10 cellular contexts compared by ENCODE assay signal in genomic region chr2:240564571-240565266, GRCh38. TPM values are rescaled to one million over a fixed set of nuclear protein-coding genes. Genes with fewer than 3 reads are reported as not detected.
A peak's percentile ranks its signal among the peaks of the same experiment; 100 is the strongest.
DNase-seq lines count a peak whose midpoint lies in the region; ATAC-seq, FAIRE-seq and TF ChIP-seq lines count a peak whose summit lies in the region.
"Had no signal": no experiment of that assay in that cellular context is flagged by ENCODE, and none has a peak within 500 bp of the region (broad histone marks: within the 10 kb centered on the region; RNA-seq: fewer than 3 reads in every experiment).

No MANE protein-coding gene starts in this region.

- H3K79me2 ChIP-seq in PC-3 (ENCODE audit: low read length): peaks cover 22% of the 10 kb centered on the region

- peaks cover 51 to 73% of the 10 kb centered on the region in 2 donors for H3K4me1 Mint-ChIP-seq in natural killer cell treated with Interleukin-12 subunit alpha and Interleukin-12 subunit beta and Interleukin-15 and Interleukin-18, amount 100 ng/mL, for 72 hours (ENCODE audit: low read depth in 2 of 2)

- POLR2A ChIA-PET in PC-3 (lab: Charles Lee; ENCODE audit: unreplicated experiment): interaction anchor here (1.1 to 1.9 kb wide), 2 partner anchors 15 to 29 kb away, joined by 3 to 8 read pairs; no protein-coding TSS in a partner anchor

- peaks cover 58% of the 10 kb centered on the region for H3K4me1 ChIP-seq in PC-3 (ENCODE audit: insufficient read depth, low read length)

- H3K36me3 ChIP-seq in PC-3 (ENCODE audit: low read depth, low read length) (no peaks in the 10 kb centered on the region; the same call in 1 of the 2 replicates), brain microvascular endothelial cell (replicated peaks) (no peaks in the 10 kb centered on the region)

- peaks cover 4% of the 10 kb centered on the region for H3F3A ChIP-seq in PC-3 (ENCODE audit: low read length, unreplicated experiment)

- no peaks in the 10 kb centered on the region for H4K20me1 ChIP-seq in PC-3 (ENCODE audit: low read length)

- no peaks in the 10 kb centered on the region for H3K9me3 Mint-ChIP-seq in natural killer cell treated with Interleukin-12 subunit alpha and Interleukin-12 subunit beta and Interleukin-15 and Interleukin-18, amount 100 ng/mL, for 72 hours

- H3K27ac ChIP-seq in PC-3 (ENCODE audit: low read length) (peak overlapping the region; percentile 92), brain microvascular endothelial cell (no peak overlapping the region)

- DNase-seq in PC-3 (peak; percentile 31), brain microvascular endothelial cell (no peak), NCI-H345 (lab: John Stamatoyannopoulos, UW) (no peak), dedifferentiated amniotic fluid mesenchymal stem cell (ENCODE audit: extremely low spot score) (no peak), SIG-M5 (lab: John Stamatoyannopoulos, UW) (no peak), D721Med (ENCODE audit: insufficient read length, low spot score) (no peak)
- peak; percentile 57 for DNase-seq in natural killer cell treated with Interleukin-12 subunit alpha and Interleukin-12 subunit beta and Interleukin-15 and Interleukin-18, amount 100 ng/mL, for 72 hours (ENCODE audit: low spot score)
- DNase-seq: GOT3 had no signal

- FAIRE-seq in D721Med (lab: Jason Lieb, UNC): no peak
- FAIRE-seq: keratinocyte had no signal

- intact Hi-C loops in PC-3 (cut with micrococcal nuclease): no loop called here

- no peak for ATAC-seq in PC-3
- ATAC-seq in natural killer cell treated with Interleukin-12 subunit alpha and Interleukin-12 subunit beta and Interleukin-15 and Interleukin-18, amount 100 ng/mL, for 72 hours: no peak

- in situ Hi-C loops in brain microvascular endothelial cell (cut with HindIII; ENCODE audit: low pct_ligation_motif_present, low sequenced_read_pairs): no loop called here

- TF ChIP-seq CTCF in PC-3 (conservative IDR thresholded peaks at IDR 0.05; ENCODE audit: low read depth, low read length) (no peak; the same call in 1 of the 2 replicates), brain microvascular endothelial cell (IDR thresholded peaks at IDR 0.05; ENCODE audit: low read depth, low read length, missing control alignments) (peak; percentile 20), D721Med (IDR thresholded peaks at IDR 0.05; ENCODE audit: insufficient read depth, missing control alignments) (no peak)

- no peak overlapping the region for H2AFZ ChIP-seq in PC-3 (ENCODE audit: low read length)

- no peak overlapping the region for H3K9ac ChIP-seq in PC-3 (ENCODE audit: low read length)

- no peaks in the 10 kb centered on the region for H3K9me3 ChIP-seq in PC-3 (ENCODE audit: low read length)

- H3K27me3 ChIP-seq in PC-3 (ENCODE audit: low read length): no peaks in the 10 kb centered on the region
- H3K27me3 ChIP-seq in brain microvascular endothelial cell (replicated peaks): no peaks in the 10 kb centered on the region

- H3K27ac Mint-ChIP-seq in natural killer cell treated with Interleukin-12 subunit alpha and Interleukin-12 subunit beta and Interleukin-15 and Interleukin-18, amount 100 ng/mL, for 72 hours: peak overlapping the region; percentile 99

- peak overlapping the region; percentile 97 for H3K4me3 Mint-ChIP-seq in natural killer cell treated with Interleukin-12 subunit alpha and Interleukin-12 subunit beta and Interleukin-15 and Interleukin-18, amount 100 ng/mL, for 72 hours

- H3K4me2 ChIP-seq in PC-3 (ENCODE audit: low read length): 0 out of 2 replicates have a peak overlapping the region, but pooled peaks have one; percentile 92

- H3K27me3 Mint-ChIP-seq in natural killer cell treated with Interleukin-12 subunit alpha and Interleukin-12 subunit beta and Interleukin-15 and Interleukin-18, amount 100 ng/mL, for 72 hours: no peaks in the 10 kb centered on the region

- no TSS peak for BruUV-seq in PC-3 (replicated peaks; lab: Mats Ljungman, UMichigan)

- CTCF ChIA-PET in PC-3 (lab: Charles Lee): no interaction called here

- no peaks in the 10 kb centered on the region for H3K9me2 ChIP-seq in PC-3 (replicated peaks; ENCODE audit: low read length)

- no peaks in the 10 kb centered on the region for H3K36me3 Mint-ChIP-seq in natural killer cell treated with Interleukin-12 subunit alpha and Interleukin-12 subunit beta and Interleukin-15 and Interleukin-18, amount 100 ng/mL, for 72 hours

- H3K4me3 ChIP-seq in GM08714 (ENCODE audit: low read length): peak overlapping the region; percentile 33; the same call in 1 of the 2 replicates
- H3K4me3 ChIP-seq in PC-3 (ENCODE audit: low read length): no peak overlapping the region
- H3K4me3 ChIP-seq in brain microvascular endothelial cell (ENCODE audit: low read depth, low read length): no peak overlapping the region

RNA-seq across cellular contexts. Expression of gene RNPEPL1, which starts 3.6 kb away (rescaled TPM):
- total RNA-seq in PC-3 (2014; rRNA removed): 25.8 and 44.5 TPM in 2 replicates
- 10 to 100 TPM; 60.9 to 67.6 TPM for total RNA-seq in natural killer cell treated with Interleukin-12 subunit alpha and Interleukin-12 subunit beta and Interleukin-15 and Interleukin-18, amount 100 ng/mL, for 72 hours

RNA-seq across cellular contexts. Expression of gene DUSP28, which starts 4.6 kb away (rescaled TPM):
- 8.3 and 11.9 TPM in 2 replicates for total RNA-seq in PC-3 (2014; rRNA removed)
- 1 to 10 TPM; 6.1 to 6.3 TPM for total RNA-seq in natural killer cell treated with Interleukin-12 subunit alpha and Interleukin-12 subunit beta and Interleukin-15 and Interleukin-18, amount 100 ng/mL, for 72 hours

RNA-seq across cellular contexts. Expression of gene ANKMY1, which starts 6.9 kb away (rescaled TPM):
- total RNA-seq in PC-3 (2014; rRNA removed): 10.2 and 19.5 TPM in 2 replicates
- 10 to 100 TPM; 13.0 to 40.9 TPM for total RNA-seq in natural killer cell treated with Interleukin-12 subunit alpha and Interleukin-12 subunit beta and Interleukin-15 and Interleukin-18, amount 100 ng/mL, for 72 hours

RNA-seq across cellular contexts. Expression of gene CAPN10, which starts 21.8 kb away (rescaled TPM):
- total RNA-seq in PC-3 (2014; rRNA removed): 32.2 and 40.1 TPM in 2 replicates
- 10 to 100 TPM; 50.4 to 73.9 TPM for total RNA-seq in natural killer cell treated with Interleukin-12 subunit alpha and Interleukin-12 subunit beta and Interleukin-15 and Interleukin-18, amount 100 ng/mL, for 72 hours

Comparison
In these comparisons a context has a peak if more than half of its experiments do, and no peak if none do; other contexts are left out.
1. DNase-seq: peak in PC-3 (single experiment) and natural killer cell treated with Interleukin-12 subunit alpha and Interleukin-12 subunit beta and Interleukin-15 and Interleukin-18, amount 100 ng/mL, for 72 hours (single experiment); none in brain microvascular endothelial cell (single experiment), NCI-H345 (single experiment), dedifferentiated amniotic fluid mesenchymal stem cell (single experiment), SIG-M5 (single experiment) and D721Med (single experiment).